25 cellular contexts compared by ENCODE assay signal in the genomic region with DNA sequence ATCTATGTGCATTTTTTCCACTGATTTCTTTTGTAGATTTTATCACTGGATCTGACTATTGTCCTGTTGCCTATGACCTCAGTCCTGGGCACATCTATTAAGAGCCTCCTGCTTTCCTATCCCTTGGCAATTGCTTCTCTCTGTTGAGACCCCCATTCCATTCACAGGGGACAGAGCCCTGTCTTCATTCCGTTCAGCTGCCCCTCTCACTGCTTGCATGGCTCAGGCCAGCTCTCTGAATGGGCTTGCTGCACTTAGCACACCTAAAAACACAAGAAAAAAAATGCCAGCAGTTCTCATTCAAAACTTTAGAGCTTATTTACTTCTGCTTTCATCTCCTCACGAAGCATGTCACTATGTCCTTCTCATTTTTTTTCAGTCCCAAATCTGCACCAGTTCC.
"Had no signal": no experiment of that assay in that cellular context is flagged by ENCODE, and none has a peak within 500 bp of the region (broad histone marks: within the 10 kb centered on the region; RNA-seq: fewer than 3 reads in every experiment).

No MANE protein-coding gene starts in this region.

- H3K9me3 ChIP-seq: esophagus squamous epithelium, gastroesophageal sphincter, left ventricle myocardium inferior, lower lobe of right lung, pancreas, testis, tibial nerve, upper lobe of right lung, vagina had no signal

- H3K27me3 ChIP-seq: esophagus squamous epithelium, gastroesophageal sphincter, pancreas, testis, tibial nerve, upper lobe of right lung, vagina had no signal

- FAIRE-seq: colon, kidney, pancreas, small intestine had no signal

- H3K4me1 Mint-ChIP-seq: naive thymus-derived CD4-positive, alpha-beta T cell; nephron progenitor cell had no signal

- DNase-seq: effector memory CD8-positive, alpha-beta T cell; esophagus squamous epithelium; foreskin fibroblast; kidney; left cardiac atrium; left ventricle myocardium inferior; lower lobe of right lung; mesenchymal stem cell; naive thymus-derived CD4-positive, alpha-beta T cell; nephron progenitor cell; occipital lobe; pancreas; right cardiac atrium; small intestine; stimulated activated CD4-positive, alpha-beta T cell treated with anti-CD3 and anti-CD28 coated beads, Interleukin-12 subunit alpha, Interleukin-12 subunit beta, amount 100 ng/mL, for 4 hours; stimulated activated CD4-positive, alpha-beta T cell treated with anti-CD3 and anti-CD28 coated beads, Interleukin-2, amount 100 ng/mL, for 48 hours; stimulated activated naive CD8-positive, alpha-beta T cell treated with anti-CD3 and anti-CD28 coated beads, Interleukin-15, Interleukin-2, amounts not matched to agents 100 U/mL and 50 U/mL, for 24 hours; testis; upper lobe of right lung had no signal

- H3K36me3 ChIP-seq: esophagus squamous epithelium, gastroesophageal sphincter, left ventricle myocardium inferior, lower lobe of right lung, pancreas, tibial nerve, upper lobe of right lung, vagina had no signal

- H3K4me3 ChIP-seq: esophagus squamous epithelium, gastroesophageal sphincter, left ventricle myocardium inferior, lower lobe of right lung, pancreas, testis, tibial nerve, upper lobe of right lung, vagina had no signal

- H3K27me3 Mint-ChIP-seq: dendritic cell treated with granulocyte-macrophage colony-stimulating factor and Interleukin-4, amounts not matched to agents 40 ng/mL and 50 ng/mL, for 4 days; effector memory CD8-positive, alpha-beta T cell; naive thymus-derived CD4-positive, alpha-beta T cell; progenitor cell of endocrine pancreas had no signal

- ATAC-seq: effector memory CD8-positive, alpha-beta T cell; gastroesophageal sphincter; left cardiac atrium; lower lobe of right lung; naive thymus-derived CD4-positive, alpha-beta T cell; pancreas; right cardiac atrium; stimulated activated naive CD8-positive, alpha-beta T cell treated with anti-CD3 and anti-CD28 coated beads, Interleukin-15, Interleukin-2, amounts not matched to agents 100 U/mL and 50 U/mL, for 24 hours; upper lobe of right lung had no signal

- H3K27ac ChIP-seq: esophagus squamous epithelium, gastroesophageal sphincter, left ventricle myocardium inferior, lower lobe of right lung, pancreas, testis, tibial nerve, upper lobe of right lung, vagina had no signal

- H3K27ac Mint-ChIP-seq: dendritic cell treated with granulocyte-macrophage colony-stimulating factor and Interleukin-4, amounts not matched to agents 40 ng/mL and 50 ng/mL, for 4 days; effector memory CD8-positive, alpha-beta T cell; naive thymus-derived CD4-positive, alpha-beta T cell; nephron progenitor cell; progenitor cell of endocrine pancreas had no signal

- H3K4me3 Mint-ChIP-seq: dendritic cell treated with granulocyte-macrophage colony-stimulating factor and Interleukin-4, amounts not matched to agents 40 ng/mL and 50 ng/mL, for 4 days; effector memory CD8-positive, alpha-beta T cell; naive thymus-derived CD4-positive, alpha-beta T cell; nephron progenitor cell had no signal

- H3K4me1 ChIP-seq: esophagus squamous epithelium, lower lobe of right lung, pancreas, testis, upper lobe of right lung, vagina had no signal

- H3K9me3 Mint-ChIP-seq: nephron progenitor cell had no signal
